19 cellular contexts compared by ENCODE assay signal in genomic region chrX:11766487-11766886, GRCh38. TPM values are rescaled to one million over a fixed set of nuclear protein-coding genes. Genes with fewer than 3 reads are reported as not detected.
DNase-seq lines count a peak whose midpoint lies in the region; ATAC-seq, FAIRE-seq and TF ChIP-seq lines count a peak whose summit lies in the region.
"Had no signal": no experiment of that assay in that cellular context is flagged by ENCODE, and none has a peak within 500 bp of the region (broad histone marks: within the 10 kb centered on the region; RNA-seq: fewer than 3 reads in every experiment).

No MANE protein-coding gene starts in this region.

- H3K27ac ChIP-seq in brain microvascular endothelial cell, result no peak overlapping the region
- H3K27ac ChIP-seq: A549, SJCRH30 had no signal

- H3K36me3 ChIP-seq in brain microvascular endothelial cell (replicated peaks), result peaks cover 3% of the 10 kb centered on the region

- H3K36me3 Mint-ChIP-seq in activated CD8-positive, alpha-beta memory T cell treated with anti-CD3 and anti-CD28 coated beads, Interleukin-2, amount 10 ng/mL, durations not matched to agents 7 days and 5 days, result peaks cover 46% of the 10 kb centered on the region
- peaks cover 77% of the 10 kb centered on the region for H3K36me3 Mint-ChIP-seq in activated B cell treated with CpG ODN at 0.5 μM for 24 hours (ENCODE audit: low read depth)
- peaks cover 63% of the 10 kb centered on the region for H3K36me3 Mint-ChIP-seq in activated naive CD4-positive, alpha-beta T cell treated with anti-CD3 and anti-CD28 coated beads for 36 hours (ENCODE audit: low read depth)
- peaks cover 95% of the 10 kb centered on the region for H3K36me3 Mint-ChIP-seq in stimulated activated effector memory CD8-positive, alpha-beta T cell treated with anti-CD3 and anti-CD28 coated beads, Interleukin-12 subunit alpha, Interleukin-12 subunit beta, amount 100 ng/mL, for 72 hours

- no peak for DNase-seq in activated CD8-positive, alpha-beta memory T cell treated with anti-CD3 and anti-CD28 coated beads, Interleukin-2, amount 10 ng/mL, durations not matched to agents 7 days and 5 days
- DNase-seq in activated CD8-positive, alpha-beta memory T cell treated with anti-CD3 and anti-CD28 coated beads, Interleukin-2, amount 50 U/mL, for 48 hours, result no peak
- DNase-seq in activated B cell treated with CpG ODN at 0.5 μM for 24 hours (no peak), GM12891 (ENCODE audit: insufficient read length, low spot score) (no peak), brain microvascular endothelial cell (no peak), occipital lobe (lab: John Stamatoyannopoulos, UW) (no peak)
- peak; percentile 46 for DNase-seq in activated naive CD4-positive, alpha-beta T cell treated with anti-CD3 and anti-CD28 coated beads for 36 hours
- no peak for DNase-seq in stimulated activated effector memory CD8-positive, alpha-beta T cell treated with anti-CD3 and anti-CD28 coated beads, Interleukin-12 subunit alpha, Interleukin-12 subunit beta, amount 100 ng/mL, for 72 hours (ENCODE audit: low spot score in 2 of 2)
- DNase-seq: activated CD4-positive, CD25-positive, alpha-beta regulatory T cell treated with anti-CD3 and anti-CD28 coated beads, Interleukin-2, amount 50 U/mL, for 72 hours; activated effector memory CD4-positive, alpha-beta T cell treated with Interleukin-2 at 50 U/mL for 16 hours; DMS53; effector memory CD8-positive, alpha-beta T cell; left cardiac atrium; NCI-H187; NCI-H226; nephron progenitor cell; SJCRH30 had no signal

- no peak overlapping the region for H3K4me3 Mint-ChIP-seq in activated CD8-positive, alpha-beta memory T cell treated with anti-CD3 and anti-CD28 coated beads, Interleukin-2, amount 10 ng/mL, durations not matched to agents 7 days and 5 days
- H3K4me3 Mint-ChIP-seq in activated B cell treated with CpG ODN at 0.5 μM for 24 hours, result no peak overlapping the region
- H3K4me3 Mint-ChIP-seq in activated naive CD4-positive, alpha-beta T cell treated with anti-CD3 and anti-CD28 coated beads for 36 hours, result peak overlapping the region; percentile 75
- H3K4me3 Mint-ChIP-seq in stimulated activated effector memory CD8-positive, alpha-beta T cell treated with anti-CD3 and anti-CD28 coated beads, Interleukin-12 subunit alpha, Interleukin-12 subunit beta, amount 100 ng/mL, for 72 hours, result peak overlapping the region; percentile 71
- H3K4me3 Mint-ChIP-seq: effector memory CD8-positive, alpha-beta T cell; nephron progenitor cell had no signal

- POLR2A ChIA-PET in activated B cell treated with CpG ODN at 0.5 μM for 24 hours (lab: Charles Lee), result interaction anchor here (1.9 kb wide), 1 partner anchor 8 kb away, joined by 11 read pairs; the partner anchor contains the start of gene MSL3

- CTCF ChIA-PET in activated CD8-positive, alpha-beta memory T cell treated with anti-CD3 and anti-CD28 coated beads, Interleukin-2, amount 10 ng/mL, durations not matched to agents 7 days and 5 days (lab: Charles Lee), result no interaction called here
- CTCF ChIA-PET in activated B cell treated with CpG ODN at 0.5 μM for 24 hours (lab: Charles Lee), result interaction anchor here (0.8 kb wide), 1 partner anchor 20 kb away, joined by 3 read pairs; no protein-coding TSS in a partner anchor
- CTCF ChIA-PET in activated naive CD4-positive, alpha-beta T cell treated with anti-CD3 and anti-CD28 coated beads for 36 hours (lab: Charles Lee), result interaction anchor here (1.1 to 1.4 kb wide), 4 partner anchors 21 to 235 kb away, joined by 3 to 6 read pairs (median 3); no protein-coding TSS in a partner anchor

- H3K9me3 Mint-ChIP-seq in activated CD8-positive, alpha-beta memory T cell treated with anti-CD3 and anti-CD28 coated beads, Interleukin-2, amount 10 ng/mL, durations not matched to agents 7 days and 5 days (ENCODE audit: low read depth), result no peaks in the 10 kb centered on the region
- H3K9me3 Mint-ChIP-seq in activated B cell treated with CpG ODN at 0.5 μM for 24 hours, result no peaks in the 10 kb centered on the region
- no peaks in the 10 kb centered on the region for H3K9me3 Mint-ChIP-seq in activated naive CD4-positive, alpha-beta T cell treated with anti-CD3 and anti-CD28 coated beads for 36 hours
- no peaks in the 10 kb centered on the region for H3K9me3 Mint-ChIP-seq in stimulated activated effector memory CD8-positive, alpha-beta T cell treated with anti-CD3 and anti-CD28 coated beads, Interleukin-12 subunit alpha, Interleukin-12 subunit beta, amount 100 ng/mL, for 72 hours
- H3K9me3 Mint-ChIP-seq: effector memory CD8-positive, alpha-beta T cell had no signal

- H3K4me1 Mint-ChIP-seq in activated CD8-positive, alpha-beta memory T cell treated with anti-CD3 and anti-CD28 coated beads, Interleukin-2, amount 10 ng/mL, durations not matched to agents 7 days and 5 days, result peaks cover 63% of the 10 kb centered on the region
- H3K4me1 Mint-ChIP-seq in activated B cell treated with CpG ODN at 0.5 μM for 24 hours, result peaks cover 52% of the 10 kb centered on the region
- peaks cover 60% of the 10 kb centered on the region for H3K4me1 Mint-ChIP-seq in activated naive CD4-positive, alpha-beta T cell treated with anti-CD3 and anti-CD28 coated beads for 36 hours (ENCODE audit: low read depth)
- peaks cover 42% of the 10 kb centered on the region for H3K4me1 Mint-ChIP-seq in stimulated activated effector memory CD8-positive, alpha-beta T cell treated with anti-CD3 and anti-CD28 coated beads, Interleukin-12 subunit alpha, Interleukin-12 subunit beta, amount 100 ng/mL, for 72 hours
- H3K4me1 Mint-ChIP-seq: nephron progenitor cell had no signal

- no peak overlapping the region for H3K4me3 ChIP-seq in brain microvascular endothelial cell (ENCODE audit: low read depth, low read length)
- H3K4me3 ChIP-seq: A549, SJCRH30 had no signal

- H3K27ac Mint-ChIP-seq in activated CD8-positive, alpha-beta memory T cell treated with anti-CD3 and anti-CD28 coated beads, Interleukin-2, amount 10 ng/mL, durations not matched to agents 7 days and 5 days, result peak overlapping the region; percentile 29
- peak overlapping the region; percentile 50 for H3K27ac Mint-ChIP-seq in activated B cell treated with CpG ODN at 0.5 μM for 24 hours
- H3K27ac Mint-ChIP-seq in activated naive CD4-positive, alpha-beta T cell treated with anti-CD3 and anti-CD28 coated beads for 36 hours, result peak overlapping the region; percentile 95
- H3K27ac Mint-ChIP-seq in stimulated activated effector memory CD8-positive, alpha-beta T cell treated with anti-CD3 and anti-CD28 coated beads, Interleukin-12 subunit alpha, Interleukin-12 subunit beta, amount 100 ng/mL, for 72 hours, result peak overlapping the region; percentile 75
- H3K27ac Mint-ChIP-seq: effector memory CD8-positive, alpha-beta T cell; nephron progenitor cell; progenitor cell of endocrine pancreas had no signal

- no peaks in the 10 kb centered on the region for H3K27me3 ChIP-seq in brain microvascular endothelial cell (replicated peaks)
- H3K27me3 ChIP-seq: SJCRH30 had no signal

- TF ChIP-seq POLR2A in GM12891 (IDR thresholded peaks at IDR 0.05; ENCODE audit: low read depth, low read length), result no peak

- no peak for FAIRE-seq in GM12891 (lab: Jason Lieb, UNC)
- FAIRE-seq: A549 had no signal

- TF ChIP-seq CTCF in activated B cell treated with CpG ODN at 0.5 μM for 24 hours (IDR thresholded peaks at IDR 0.05), result no peak
- TF ChIP-seq CTCF in brain microvascular endothelial cell (IDR thresholded peaks at IDR 0.05; ENCODE audit: low read depth, low read length, missing control alignments), result no peak

- in situ Hi-C loops in brain microvascular endothelial cell (cut with HindIII; ENCODE audit: low pct_ligation_motif_present, low sequenced_read_pairs), result no loop called here

- peak; percentile 31 for ATAC-seq in activated CD8-positive, alpha-beta memory T cell treated with anti-CD3 and anti-CD28 coated beads, Interleukin-2, amount 10 ng/mL, durations not matched to agents 7 days and 5 days
- ATAC-seq in activated B cell treated with CpG ODN at 0.5 μM for 24 hours (ENCODE audit: low read depth), result no peak
- no peak for ATAC-seq in stimulated activated effector memory CD8-positive, alpha-beta T cell treated with anti-CD3 and anti-CD28 coated beads, Interleukin-12 subunit alpha, Interleukin-12 subunit beta, amount 100 ng/mL, for 72 hours
- ATAC-seq: A549; effector memory CD8-positive, alpha-beta T cell; left cardiac atrium had no signal

- intact Hi-C loops in activated B cell treated with CpG ODN at 0.5 μM for 24 hours (cut with micrococcal nuclease), result no loop called here
- intact Hi-C loops in activated naive CD4-positive, alpha-beta T cell treated with anti-CD3 and anti-CD28 coated beads for 36 hours (cut with micrococcal nuclease), result loop anchor here (5.0 to 10.0 kb wide), 2 partner anchors 1126 to 1752 kb away; no protein-coding TSS in a partner anchor

- H3K27me3 Mint-ChIP-seq in activated CD8-positive, alpha-beta memory T cell treated with anti-CD3 and anti-CD28 coated beads, Interleukin-2, amount 10 ng/mL, durations not matched to agents 7 days and 5 days, result no peaks in the 10 kb centered on the region
- H3K27me3 Mint-ChIP-seq in activated B cell treated with CpG ODN at 0.5 μM for 24 hours, result no peaks in the 10 kb centered on the region
- H3K27me3 Mint-ChIP-seq in activated naive CD4-positive, alpha-beta T cell treated with anti-CD3 and anti-CD28 coated beads for 36 hours (ENCODE audit: low read depth), result no peaks in the 10 kb centered on the region
- H3K27me3 Mint-ChIP-seq: effector memory CD8-positive, alpha-beta T cell; progenitor cell of endocrine pancreas had no signal

TF ChIP-seq in GM12891, 5 proteins besides CTCF, POLR2A, EP300 and RAD21:
- TF ChIP-seq TAF1 (IDR thresholded peaks at IDR 0.05; ENCODE audit: low read depth, low read length) (no peak), POLR2AphosphoS5 (IDR thresholded peaks at IDR 0.05; ENCODE audit: low read depth, low read length) (no peak), POU2F2 (IDR thresholded peaks at IDR 0.05; ENCODE audit: low read depth, low read length) (no peak), SPI1 (IDR thresholded peaks at IDR 0.05; ENCODE audit: low read depth, low read length) (no peak), PAX5 (IDR thresholded peaks at IDR 0.05; ENCODE audit: insufficient read depth, low read length, severe bottlenecking) (no peak)

RNA-seq across cellular contexts. Expression of gene MSL3, which starts 8.4 kb away (rescaled TPM):
- 10 to 100 TPM; 44.3 to 49.9 TPM for total RNA-seq in activated CD8-positive, alpha-beta memory T cell treated with anti-CD3 and anti-CD28 coated beads, Interleukin-2, amount 10 ng/mL, durations not matched to agents 7 days and 5 days
- 57.6 and 58.9 TPM in 2 replicates for total RNA-seq in activated B cell treated with CpG ODN at 0.5 μM for 24 hours
- total RNA-seq in activated naive CD4-positive, alpha-beta T cell treated with anti-CD3 and anti-CD28 coated beads for 36 hours, result 10 to 100 TPM; 69.1 to 72.4 TPM
- polyA plus RNA-seq in GM12891 (2012; ENCODE audit: low read depth, missing spikeins), result 31.3 TPM
- 30.6 TPM for total RNA-seq in occipital lobe

Comparison
In these comparisons a context has a peak if more than half of its experiments do, and no peak if none do; other contexts are left out.
1. H3K27ac Mint-ChIP-seq: peak in every context shown above with its lines; median percentile 95 in activated naive CD4-positive, alpha-beta T cell treated with anti-CD3 and anti-CD28 coated beads for 36 hours; 75 in stimulated activated effector memory CD8-positive, alpha-beta T cell treated with anti-CD3 and anti-CD28 coated beads, Interleukin-12 subunit alpha, Interleukin-12 subunit beta, amount 100 ng/mL, for 72 hours; 50 in activated B cell treated with CpG ODN at 0.5 μM for 24 hours; 29 in activated CD8-positive, alpha-beta memory T cell treated with anti-CD3 and anti-CD28 coated beads, Interleukin-2, amount 10 ng/mL, durations not matched to agents 7 days and 5 days.
2. H3K4me3 Mint-ChIP-seq: peak in activated naive CD4-positive, alpha-beta T cell treated with anti-CD3 and anti-CD28 coated beads for 36 hours (single experiment) and stimulated activated effector memory CD8-positive, alpha-beta T cell treated with anti-CD3 and anti-CD28 coated beads, Interleukin-12 subunit alpha, Interleukin-12 subunit beta, amount 100 ng/mL, for 72 hours (single experiment); none in activated CD8-positive, alpha-beta memory T cell treated with anti-CD3 and anti-CD28 coated beads, Interleukin-2, amount 10 ng/mL, durations not matched to agents 7 days and 5 days (single experiment) and activated B cell treated with CpG ODN at 0.5 μM for 24 hours (single experiment).